12 cellular contexts compared by ENCODE assay signal in the genomic region with DNA sequence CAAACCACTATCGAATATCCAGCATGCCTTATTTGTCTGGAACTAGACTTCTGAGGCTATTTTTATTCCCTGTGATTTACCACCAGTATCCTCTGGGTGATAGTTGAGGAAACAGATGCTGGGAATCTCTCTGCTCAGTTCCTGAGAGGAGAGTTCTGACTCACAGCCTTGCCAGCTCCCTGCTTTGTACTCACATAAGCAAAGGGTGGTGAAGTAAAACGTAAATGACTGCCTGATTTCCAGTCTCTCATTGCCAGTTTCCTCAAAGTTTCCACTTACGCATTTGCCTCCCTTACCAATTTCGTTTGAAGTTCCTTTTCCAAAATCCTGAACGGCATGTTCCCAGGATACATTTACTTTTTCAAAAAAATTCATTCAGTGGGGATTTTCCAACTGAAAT.
DNase-seq lines count a peak whose midpoint lies in the region; ATAC-seq and TF ChIP-seq lines count a peak whose summit lies in the region.
"Had no signal": no experiment of that assay in that cellular context is flagged by ENCODE, and none has a peak within 500 bp of the region (broad histone marks: within the 10 kb centered on the region; RNA-seq: fewer than 3 reads in every experiment).

No MANE protein-coding gene starts in this region.

- POLR2A ChIA-PET in AG04449 (lab: Yijun Ruan, JAX), result no interaction called here
- POLR2A ChIA-PET in HEK293T (lab: Yijun Ruan, JAX), result no interaction called here

- CTCF ChIA-PET in AG04449 (lab: Yijun Ruan, JAX) (interaction anchor here (0.9 to 2.8 kb wide), 8 partner anchors 18 to 1032 kb away, joined by 3 to 10 read pairs (median 6); no protein-coding TSS in a partner anchor), HEK293T (lab: Yijun Ruan, JAX) (interaction anchor here (1.5 kb wide), 1 partner anchor 490 kb away, joined by 3 read pairs; no protein-coding TSS in a partner anchor)

- DNase-seq in AG04449 (ENCODE audit: low read depth, low spot score) (peak; percentile 44), HEK293T (ENCODE audit: extremely low spot score) (peak; percentile 23), amniotic epithelial cell (ENCODE audit: low read depth) (peak; percentile 76), iris pigment epithelial cell (ENCODE audit: low read depth) (peak; percentile 58), sciatic nerve (ENCODE audit: low spot score) (no peak), tibial nerve (ENCODE audit: low spot score in 2 of 2) (no peak)
- no peak for DNase-seq in stimulated activated CD4-positive, alpha-beta T cell treated with anti-CD3 and anti-CD28 coated beads, Interleukin-4, amount 100 ng/mL, for 1 hour
- DNase-seq: activated naive CD4-positive, alpha-beta T cell treated with anti-CD3 and anti-CD28 coated beads for 36 hours; glutamatergic neuron; NCI-H345; posterior cingulate gyrus had no signal

- TF ChIP-seq CTCF in AG04449 (IDR thresholded peaks at IDR 0.05; ENCODE audit: insufficient read depth, low read length, missing control alignments) (no peak), tibial nerve (IDR thresholded peaks at IDR 0.05) (no peak)

- WGBS in tibial nerve, 2 donors, result 34 to 44% methylated on average over 5 of the region's 5 CpGs

- peak in 1 of 2 donors; percentile 55 for TF ChIP-seq EP300 in tibial nerve (IDR thresholded peaks at IDR 0.05)

- H3K4me1 ChIP-seq in tibial nerve, result peaks cover 0 to 15% (median 0%) of the 10 kb centered on the region in 4 donors

- H3K9me3 ChIP-seq in tibial nerve, result no peaks in the 10 kb centered on the region

- intact Hi-C loops in sciatic nerve (cut with DNase I), result no loop called here

- H3K27ac ChIP-seq in tibial nerve, result no peak overlapping the region

- no peak overlapping the region for H3K4me3 ChIP-seq in AG04449 (ENCODE audit: low read depth, low read length)
- H3K4me3 ChIP-seq in tibial nerve, result no peak overlapping the region

- H3K36me3 ChIP-seq in tibial nerve, result no peaks in the 10 kb centered on the region

- H3K27me3 ChIP-seq in tibial nerve, result peaks cover 0 to 9% of the 10 kb centered on the region in 2 donors

- ATAC-seq in sciatic nerve, result no peak
- ATAC-seq in HG02678 (IDR thresholded peaks at IDR 0.05; ENCODE audit: unreplicated experiment), result no peak

- TF ChIP-seq POLR2A in tibial nerve (IDR thresholded peaks at IDR 0.05), result no peak

TF ChIP-seq in HEK293T, 16 proteins besides CTCF, POLR2A, EP300 and RAD21:
- TF ChIP-seq L3MBTL2 (conservative IDR thresholded peaks at IDR 0.05), result no peak
- TF ChIP-seq FOXK2 (IDR thresholded peaks at IDR 0.05), result no peak
- no peak for TF ChIP-seq FOXA1 (IDR thresholded peaks at IDR 0.05)
- TF ChIP-seq ELF4 (IDR thresholded peaks at IDR 0.05), result no peak
- no peak for TF ChIP-seq CTBP1 (IDR thresholded peaks at IDR 0.05; ENCODE audit: borderline replicate concordance)
- no peak for TF ChIP-seq SP1 (IDR thresholded peaks at IDR 0.05)

Comparison
In these comparisons a context has a peak if more than half of its experiments do, and no peak if none do; other contexts are left out.
1. DNase-seq: peak in AG04449 (single experiment), HEK293T (single experiment), amniotic epithelial cell (single experiment) and iris pigment epithelial cell (single experiment); none in sciatic nerve (single experiment), stimulated activated CD4-positive, alpha-beta T cell treated with anti-CD3 and anti-CD28 coated beads, Interleukin-4, amount 100 ng/mL, for 1 hour (single experiment) and tibial nerve (0 of 2).